ENCODE assay signal across 12 cellular contexts in genomic region chr9:99026271-99026955, GRCh38.
DNase-seq lines count a peak whose midpoint lies in the region; ATAC-seq and TF ChIP-seq lines count a peak whose summit lies in the region.
"Had no signal": no experiment of that assay in that cellular context is flagged by ENCODE, and none has a peak within 500 bp of the region (broad histone marks: within the 10 kb centered on the region; RNA-seq: fewer than 3 reads in every experiment).

No MANE protein-coding gene starts in this region.

- DNase-seq in left ventricle myocardium inferior (no peak), Right ventricle myocardium inferior (ENCODE audit: missing footprints) (no peak), foreskin keratinocyte (no peak), omental fat pad (ENCODE audit: low spot score) (no peak)
- DNase-seq in activated CD8-positive, alpha-beta T cell treated with anti-CD3 and anti-CD28 coated beads for 36 hours: no peak
- no peak for DNase-seq in stimulated activated effector memory CD8-positive, alpha-beta T cell treated with anti-CD3 and anti-CD28 coated beads, Interleukin-12 subunit alpha, Interleukin-12 subunit beta, amount 100 ng/mL, for 72 hours (ENCODE audit: low spot score in 2 of 2)
- DNase-seq: BE2C, NCI-H146, NCI-H345, NCI-H526 treated with DMSO at 0.1 percent for 48 hours had no signal

- intact Hi-C loops in left ventricle myocardium inferior (cut with micrococcal nuclease): no loop called here
- intact Hi-C loops in Right ventricle myocardium inferior (cut with DNase I): no loop called here
- intact Hi-C loops in activated CD8-positive, alpha-beta T cell treated with anti-CD3 and anti-CD28 coated beads for 36 hours (cut with micrococcal nuclease): no loop called here

- no peaks in the 10 kb centered on the region for H3K9me3 Mint-ChIP-seq in activated CD8-positive, alpha-beta T cell treated with anti-CD3 and anti-CD28 coated beads for 36 hours
- no peaks in the 10 kb centered on the region for H3K9me3 Mint-ChIP-seq in stimulated activated effector memory CD8-positive, alpha-beta T cell treated with anti-CD3 and anti-CD28 coated beads, Interleukin-12 subunit alpha, Interleukin-12 subunit beta, amount 100 ng/mL, for 72 hours

- H3K36me3 ChIP-seq in left ventricle myocardium inferior: peaks cover 40% of the 10 kb centered on the region
- H3K36me3 ChIP-seq: BE2C had no signal

- H3K4me1 ChIP-seq in left ventricle myocardium inferior: peaks cover 20% of the 10 kb centered on the region
- H3K4me1 ChIP-seq in foreskin keratinocyte: no peaks in the 10 kb centered on the region
- H3K4me1 ChIP-seq: BE2C had no signal

- no peaks in the 10 kb centered on the region for H3K27me3 Mint-ChIP-seq in activated CD8-positive, alpha-beta T cell treated with anti-CD3 and anti-CD28 coated beads for 36 hours

- H3K4me3 Mint-ChIP-seq in activated CD8-positive, alpha-beta T cell treated with anti-CD3 and anti-CD28 coated beads for 36 hours: no peak overlapping the region
- H3K4me3 Mint-ChIP-seq in stimulated activated effector memory CD8-positive, alpha-beta T cell treated with anti-CD3 and anti-CD28 coated beads, Interleukin-12 subunit alpha, Interleukin-12 subunit beta, amount 100 ng/mL, for 72 hours: no peak overlapping the region
- H3K4me3 Mint-ChIP-seq: GM23338 had no signal

- no peaks in the 10 kb centered on the region for H3K9me3 ChIP-seq in left ventricle myocardium inferior (replicated peaks)
- H3K9me3 ChIP-seq: BE2C had no signal

- H3K27me3 ChIP-seq in left ventricle myocardium inferior (ENCODE audit: low read depth) (no peaks in the 10 kb centered on the region), foreskin keratinocyte (peaks cover 16% of the 10 kb centered on the region)

- no peak overlapping the region for H3K27ac Mint-ChIP-seq in activated CD8-positive, alpha-beta T cell treated with anti-CD3 and anti-CD28 coated beads for 36 hours
- peak overlapping the region; percentile 4 for H3K27ac Mint-ChIP-seq in stimulated activated effector memory CD8-positive, alpha-beta T cell treated with anti-CD3 and anti-CD28 coated beads, Interleukin-12 subunit alpha, Interleukin-12 subunit beta, amount 100 ng/mL, for 72 hours
- H3K27ac Mint-ChIP-seq: GM23338 had no signal

- ATAC-seq in Right ventricle myocardium inferior (no peak), foreskin keratinocyte (peak; percentile 53), GM19324 (IDR thresholded peaks at IDR 0.05; ENCODE audit: low FRiP score, unreplicated experiment) (no peak), omental fat pad (ENCODE audit: low FRiP score) (no peak)
- peak; percentile 61 for ATAC-seq in activated CD8-positive, alpha-beta T cell treated with anti-CD3 and anti-CD28 coated beads for 36 hours
- ATAC-seq in stimulated activated effector memory CD8-positive, alpha-beta T cell treated with anti-CD3 and anti-CD28 coated beads, Interleukin-12 subunit alpha, Interleukin-12 subunit beta, amount 100 ng/mL, for 72 hours: no peak
- ATAC-seq: GM23338 had no signal

- peak overlapping the region; percentile 12 for H3K27ac ChIP-seq in left ventricle myocardium inferior (replicated peaks)
- no peak overlapping the region for H3K27ac ChIP-seq in foreskin keratinocyte

- no peak for TF ChIP-seq CTCF in left ventricle myocardium inferior (IDR thresholded peaks at IDR 0.05; ENCODE audit: borderline replicate concordance)
- no peak for TF ChIP-seq CTCF in activated CD8-positive, alpha-beta T cell treated with anti-CD3 and anti-CD28 coated beads for 36 hours (IDR thresholded peaks at IDR 0.05)
- no peak for TF ChIP-seq CTCF in foreskin keratinocyte (conservative IDR thresholded peaks at IDR 0.05)
- no peak for TF ChIP-seq CTCF in omental fat pad (IDR thresholded peaks at IDR 0.05)

- peaks cover 20% of the 10 kb centered on the region for H3K4me1 Mint-ChIP-seq in activated CD8-positive, alpha-beta T cell treated with anti-CD3 and anti-CD28 coated beads for 36 hours (ENCODE audit: low read depth)
- H3K4me1 Mint-ChIP-seq in stimulated activated effector memory CD8-positive, alpha-beta T cell treated with anti-CD3 and anti-CD28 coated beads, Interleukin-12 subunit alpha, Interleukin-12 subunit beta, amount 100 ng/mL, for 72 hours: peaks cover 20% of the 10 kb centered on the region
- H3K4me1 Mint-ChIP-seq: GM23338 had no signal

- H3K36me3 Mint-ChIP-seq in activated CD8-positive, alpha-beta T cell treated with anti-CD3 and anti-CD28 coated beads for 36 hours (ENCODE audit: low read depth): no peaks in the 10 kb centered on the region
- no peaks in the 10 kb centered on the region for H3K36me3 Mint-ChIP-seq in stimulated activated effector memory CD8-positive, alpha-beta T cell treated with anti-CD3 and anti-CD28 coated beads, Interleukin-12 subunit alpha, Interleukin-12 subunit beta, amount 100 ng/mL, for 72 hours

- POLR2A ChIA-PET in activated CD8-positive, alpha-beta T cell treated with anti-CD3 and anti-CD28 coated beads for 36 hours (lab: Charles Lee): interaction anchor here (0.9 to 1.1 kb wide), 4 partner anchors 9 to 100 kb away, joined by 3 to 5 read pairs (median 4); no protein-coding TSS in a partner anchor

- H3K4me3 ChIP-seq in left ventricle myocardium inferior: no peak overlapping the region
- H3K4me3 ChIP-seq: GM23338 had no signal

- CTCF ChIA-PET in activated CD8-positive, alpha-beta T cell treated with anti-CD3 and anti-CD28 coated beads for 36 hours (lab: Charles Lee): interaction anchor here (1.2 to 3.1 kb wide), 10 partner anchors 11 to 158 kb away, joined by 3 to 15 read pairs (median 5); no protein-coding TSS in a partner anchor

Comparison
In these comparisons a context has a peak if more than half of its experiments do, and no peak if none do; other contexts are left out.
1. ATAC-seq: peak in activated CD8-positive, alpha-beta T cell treated with anti-CD3 and anti-CD28 coated beads for 36 hours (single experiment) and foreskin keratinocyte (single experiment); none in Right ventricle myocardium inferior (single experiment), stimulated activated effector memory CD8-positive, alpha-beta T cell treated with anti-CD3 and anti-CD28 coated beads, Interleukin-12 subunit alpha, Interleukin-12 subunit beta, amount 100 ng/mL, for 72 hours (single experiment), GM19324 (single experiment) and omental fat pad (single experiment).